In genomic region chr9:135857843-135858242, GRCh38 we compare ENCODE assay signal across 18 cellular contexts. TPM values are rescaled to one million over a fixed set of nuclear protein-coding genes. Genes with fewer than 3 reads are reported as not detected.
DNase-seq lines count a peak whose midpoint lies in the region; ATAC-seq and TF ChIP-seq lines count a peak whose summit lies in the region.
"Had no signal": no experiment of that assay in that cellular context is flagged by ENCODE, and none has a peak within 500 bp of the region (broad histone marks: within the 10 kb centered on the region; RNA-seq: fewer than 3 reads in every experiment).

No MANE protein-coding gene starts in this region.

- H3K4me1 ChIP-seq in HEK293 (ENCODE audit: control insufficient read depth, insufficient read depth, low read length) (no peaks in the 10 kb centered on the region), SK-N-SH (ENCODE audit: control insufficient read depth in 1 of 2, insufficient read depth in 2 of 2, low read depth in 1 of 2, low read length in 1 of 2) (peaks cover 2 to 24% of the 10 kb centered on the region in 2 experiments; a peak in 2 of 4 replicates), fibroblast of lung (ENCODE audit: control insufficient read depth, extremely low read depth, insufficient read depth, low read length) (peaks cover 6% of the 10 kb centered on the region), PC-9 (replicated peaks; ENCODE audit: insufficient read depth) (no peaks in the 10 kb centered on the region)
- H3K4me1 ChIP-seq: SJSA1 had no signal

- no peak overlapping the region for H2AFZ ChIP-seq in SK-N-SH (ENCODE audit: low read depth)
- no peak overlapping the region for H2AFZ ChIP-seq in fibroblast of lung (ENCODE audit: low read length)
- no peak overlapping the region for H2AFZ ChIP-seq in PC-9

- 96% methylated on average over 2 of the region's 3 CpGs for WGBS in SK-N-SH (ENCODE audit: low lambda C conversion rate)

- peak overlapping the region; percentile 25; the same call in 1 of the 2 replicates for H3K4me2 ChIP-seq in SK-N-SH
- peak overlapping the region; percentile 27 for H3K4me2 ChIP-seq in fibroblast of lung (ENCODE audit: extremely low read depth, insufficient read depth, low read length)
- H3K4me2 ChIP-seq in PC-9, result no peak overlapping the region

- H3K4me3 ChIP-seq in HEK293 (ENCODE audit: low read depth, low read length) (no peak overlapping the region), SK-N-SH (ENCODE audit: low read depth in 2 of 2, low read length in 1 of 2) (no peak overlapping the region), fibroblast of lung (replicated peaks in 1 of 4; ENCODE audit: control extremely low read depth in 1 of 4, insufficient read depth in 1 of 4, low read depth in 3 of 4, low read length in 4 of 4) (no peak overlapping the region), PC-9 (no peak overlapping the region)
- H3K4me3 ChIP-seq: K562, SJSA1 had no signal

- POLR2A ChIA-PET in HEK293 (lab: Yijun Ruan, JAX) (no interaction called here), SK-N-SH (lab: Yijun Ruan, JAX) (no interaction called here), PC-9 (lab: Charles Lee; ENCODE audit: unreplicated experiment) (no interaction called here)
- POLR2A ChIA-PET in activated CD4-positive, alpha-beta T cell treated with anti-CD3 and anti-CD28 coated beads for 36 hours (lab: Charles Lee), result no interaction called here

- no peak for ATAC-seq in activated naive CD8-positive, alpha-beta T cell treated with anti-CD3 and anti-CD28 coated beads, Interleukin-2, amount 50 U/mL, for 24 hours
- ATAC-seq in activated CD4-positive, alpha-beta T cell treated with anti-CD3 and anti-CD28 coated beads for 36 hours, result no peak
- ATAC-seq: CD8-positive, alpha-beta T cell; K562 had no signal

- peaks cover 0 to 32% of the 10 kb centered on the region in 2 experiments; a peak in 2 of 3 replicates for H3K36me3 ChIP-seq in HEK293 (ENCODE audit: control insufficient read depth in 2 of 2, insufficient read depth in 1 of 2, low read length in 2 of 2)
- peaks cover 16 to 18% of the 10 kb centered on the region in 2 experiments for H3K36me3 ChIP-seq in SK-N-SH (replicated peaks in 1 of 2; ENCODE audit: control insufficient read depth in 1 of 2, insufficient read depth in 2 of 2, low read length in 1 of 2)
- H3K36me3 ChIP-seq in fibroblast of lung (ENCODE audit: control insufficient read depth, insufficient read depth, low read length), result no peaks in the 10 kb centered on the region
- H3K36me3 ChIP-seq in PC-9 (ENCODE audit: low read depth), result no peaks in the 10 kb centered on the region

- BruUV-seq in PC-9 (replicated peaks; lab: Mats Ljungman, UMichigan), result no TSS peak

- no peaks in the 10 kb centered on the region for H3K9me3 Mint-ChIP-seq in activated naive CD8-positive, alpha-beta T cell treated with anti-CD3 and anti-CD28 coated beads, Interleukin-2, amount 50 U/mL, for 24 hours
- H3K9me3 Mint-ChIP-seq in activated CD4-positive, alpha-beta T cell treated with anti-CD3 and anti-CD28 coated beads for 36 hours (ENCODE audit: low read depth), result no peaks in the 10 kb centered on the region
- H3K9me3 Mint-ChIP-seq: CD8-positive, alpha-beta T cell had no signal

- peaks cover 13% of the 10 kb centered on the region for H3K36me3 Mint-ChIP-seq in activated naive CD8-positive, alpha-beta T cell treated with anti-CD3 and anti-CD28 coated beads, Interleukin-2, amount 50 U/mL, for 24 hours (ENCODE audit: low read depth)
- H3K36me3 Mint-ChIP-seq in activated CD4-positive, alpha-beta T cell treated with anti-CD3 and anti-CD28 coated beads for 36 hours (ENCODE audit: low read depth), result peaks cover 24% of the 10 kb centered on the region

- no peak overlapping the region for H3K4me3 Mint-ChIP-seq in activated naive CD8-positive, alpha-beta T cell treated with anti-CD3 and anti-CD28 coated beads, Interleukin-2, amount 50 U/mL, for 24 hours
- H3K4me3 Mint-ChIP-seq in activated CD4-positive, alpha-beta T cell treated with anti-CD3 and anti-CD28 coated beads for 36 hours, result no peak overlapping the region
- H3K4me3 Mint-ChIP-seq: CD8-positive, alpha-beta T cell had no signal

- no peak for TF ChIP-seq RAD21 in SK-N-SH (IDR thresholded peaks at IDR 0.05; ENCODE audit: low read length)

- CTCF ChIA-PET in HEK293 (lab: Yijun Ruan, JAX) (interaction anchor here (0.6 to 1.5 kb wide), 2 partner anchors 61 to 577 kb away, joined by 3 to 4 read pairs; no protein-coding TSS in a partner anchor), SK-N-SH (lab: Yijun Ruan, JAX) (interaction anchor here (0.9 to 1.3 kb wide), 2 partner anchors 16 to 22 kb away, joined by 3 read pairs; no protein-coding TSS in a partner anchor), PC-9 (lab: Charles Lee) (interaction anchor here (0.6 kb wide), 1 partner anchor 51 kb away, joined by 7 read pairs; no protein-coding TSS in a partner anchor)
- CTCF ChIA-PET in activated CD4-positive, alpha-beta T cell treated with anti-CD3 and anti-CD28 coated beads for 36 hours (lab: Charles Lee), result no interaction called here

- H3K27me3 ChIP-seq in SK-N-SH (ENCODE audit: insufficient read depth), result no peaks in the 10 kb centered on the region
- no peaks in the 10 kb centered on the region for H3K27me3 ChIP-seq in fibroblast of lung (ENCODE audit: control insufficient read depth, insufficient read depth, low read length)
- H3K27me3 ChIP-seq in PC-9 (ENCODE audit: insufficient read depth, low read depth), result no peaks in the 10 kb centered on the region
- H3K27me3 ChIP-seq: SJSA1 had no signal

- H3K9me3 ChIP-seq in HEK293 (ENCODE audit: control insufficient read depth, insufficient read depth, low read depth, low read length), result no peaks in the 10 kb centered on the region
- no peaks in the 10 kb centered on the region for H3K9me3 ChIP-seq in SK-N-SH
- no peaks in the 10 kb centered on the region for H3K9me3 ChIP-seq in fibroblast of lung (ENCODE audit: control insufficient read depth, insufficient read depth, low read depth, low read length)
- H3K9me3 ChIP-seq in PC-9 (ENCODE audit: insufficient read depth, low read depth), result no peaks in the 10 kb centered on the region
- H3K9me3 ChIP-seq: SJSA1 had no signal

- no peak for TF ChIP-seq EP300 in SK-N-SH (IDR thresholded peaks at IDR 0.05; ENCODE audit: borderline replicate concordance in 1 of 2, low read depth in 1 of 2, low read length in 1 of 2)

- H3K4me1 Mint-ChIP-seq in activated naive CD8-positive, alpha-beta T cell treated with anti-CD3 and anti-CD28 coated beads, Interleukin-2, amount 50 U/mL, for 24 hours, result peaks cover 2% of the 10 kb centered on the region
- peaks cover 13% of the 10 kb centered on the region for H3K4me1 Mint-ChIP-seq in activated CD4-positive, alpha-beta T cell treated with anti-CD3 and anti-CD28 coated beads for 36 hours

- H3K79me2 ChIP-seq in SK-N-SH (ENCODE audit: insufficient read depth) (peaks cover 41% of the 10 kb centered on the region), fibroblast of lung (ENCODE audit: control insufficient read depth, insufficient read depth, low read length) (no peaks in the 10 kb centered on the region), PC-9 (ENCODE audit: low read depth) (no peaks in the 10 kb centered on the region)

- DNase-seq in SK-N-SH, result no peak
- DNase-seq in fibroblast of lung (ENCODE audit: low read depth in 2 of 2), result peak in 1 of 2 donors; percentile 6
- DNase-seq in PC-9, result no peak
- DNase-seq in activated naive CD8-positive, alpha-beta T cell treated with anti-CD3 and anti-CD28 coated beads, Interleukin-2, amount 50 U/mL, for 24 hours, result no peak
- DNase-seq in UCSD-AML1 (lab: John Stamatoyannopoulos, UW; ENCODE audit: unreplicated experiment), result no peak
- DNase-seq in activated CD4-positive, alpha-beta T cell treated with anti-CD3 and anti-CD28 coated beads for 36 hours, result no peak
- DNase-seq: CD8-positive, alpha-beta T cell; DMS79 treated with DMSO at 0.1 percent for 48 hours; GF-D8; H7; NCI-H1436; NCI-H2029; NCI-H2171; NCI-H446; NCI-H69 had no signal

- no peak overlapping the region for H3K27ac Mint-ChIP-seq in activated naive CD8-positive, alpha-beta T cell treated with anti-CD3 and anti-CD28 coated beads, Interleukin-2, amount 50 U/mL, for 24 hours
- no peak overlapping the region for H3K27ac Mint-ChIP-seq in activated CD4-positive, alpha-beta T cell treated with anti-CD3 and anti-CD28 coated beads for 36 hours
- H3K27ac Mint-ChIP-seq: CD8-positive, alpha-beta T cell had no signal

- H4K20me1 ChIP-seq in SK-N-SH (ENCODE audit: insufficient read depth) (peaks cover 34% of the 10 kb centered on the region), fibroblast of lung (ENCODE audit: control insufficient read depth, extremely low read depth, insufficient read depth, low read length) (no peaks in the 10 kb centered on the region), PC-9 (ENCODE audit: insufficient read depth) (no peaks in the 10 kb centered on the region)

- no peak overlapping the region for H3K27ac ChIP-seq in HEK293 (ENCODE audit: extremely low read depth, low read depth, low read length)
- H3K27ac ChIP-seq in SK-N-SH (ENCODE audit: low read depth in 2 of 2, low read length in 1 of 2), result peak overlapping the region in 1 of 2 experiments; percentile 39; a peak in 2 of 4 replicates
- H3K27ac ChIP-seq in fibroblast of lung (ENCODE audit: insufficient read depth, low read length), result no peak overlapping the region
- no peak overlapping the region for H3K27ac ChIP-seq in PC-9
- H3K27ac ChIP-seq: SJSA1 had no signal

- H3F3A ChIP-seq in SK-N-SH (replicated peaks; ENCODE audit: insufficient read depth) (peaks cover 11% of the 10 kb centered on the region), PC-9 (ENCODE audit: insufficient read depth, low read depth) (no peaks in the 10 kb centered on the region)

- H3K27me3 Mint-ChIP-seq in activated naive CD8-positive, alpha-beta T cell treated with anti-CD3 and anti-CD28 coated beads, Interleukin-2, amount 50 U/mL, for 24 hours, result no peaks in the 10 kb centered on the region
- H3K27me3 Mint-ChIP-seq in activated CD4-positive, alpha-beta T cell treated with anti-CD3 and anti-CD28 coated beads for 36 hours, result no peaks in the 10 kb centered on the region

- intact Hi-C loops in PC-9 (cut with micrococcal nuclease; ENCODE audit: unreplicated experiment), result no loop called here
- intact Hi-C loops in activated CD4-positive, alpha-beta T cell treated with anti-CD3 and anti-CD28 coated beads for 36 hours (cut with DNase I, micrococcal nuclease), result no loop called here

- H3K9me2 ChIP-seq in SK-N-SH (no peaks in the 10 kb centered on the region), PC-9 (ENCODE audit: insufficient read depth) (no peaks in the 10 kb centered on the region)

- H3K9ac ChIP-seq in SK-N-SH, result no peak overlapping the region
- H3K9ac ChIP-seq in fibroblast of lung (ENCODE audit: insufficient read depth, low read length), result no peak overlapping the region

- no peak for TF ChIP-seq CTCF in HEK293 (tag by site-specific recombination; IDR thresholded peaks at IDR 0.05)
- TF ChIP-seq CTCF in SK-N-SH (IDR thresholded peaks at IDR 0.05), result no peak
- TF ChIP-seq CTCF in fibroblast of lung (conservative IDR thresholded peaks at IDR 0.05 in 1 of 2, IDR thresholded peaks at IDR 0.05 in 1 of 2; ENCODE audit: low read depth in 1 of 2, low read length in 2 of 2), result no peak
- no peak for TF ChIP-seq CTCF in PC-9 (conservative IDR thresholded peaks at IDR 0.05)

RNA-seq across cellular contexts. Expression of gene CAMSAP1, which starts 49.5 kb away (rescaled TPM):
- polyA plus RNA-seq in SK-N-SH (2012; rRNA removed), result 6.2 and 8.9 TPM in 2 replicates
- polyA plus RNA-seq in SK-N-SH (2012; cell fraction: cytosol; rRNA removed), result 6.8 and 7.3 TPM in 2 replicates
- polyA plus RNA-seq in SK-N-SH (2012; cell fraction: nucleus; rRNA removed), result 9.8 and 10.4 TPM in 2 replicates
- 17.7 and 18.8 TPM in 2 replicates for total RNA-seq in fibroblast of lung
- 5.0 and 7.2 TPM in 2 replicates for polyA plus RNA-seq in fibroblast of lung
- 9.5 and 11.6 TPM in 2 replicates for polyA plus RNA-seq in fibroblast of lung (2012)
- 21.2 and 22.6 TPM in 2 replicates for polyA minus RNA-seq in fibroblast of lung (ENCODE audit: low replicate concordance)
- 16.7 and 17.3 TPM in 2 replicates for total RNA-seq in PC-9 (2021)
- 10 to 100 TPM; 31.2 to 33.4 TPM for total RNA-seq in activated CD4-positive, alpha-beta T cell treated with anti-CD3 and anti-CD28 coated beads for 36 hours

Comparison
In these comparisons a context has a peak if more than half of its experiments do, and no peak if none do; other contexts are left out.
1. Of the 4 proteins assayed by ChIP-seq in both HEK293 and SK-N-SH: peak only in HEK293: none; only in SK-N-SH: none; in both: REST; in neither: 3.